Comparison of ENCODE assay signal across 33 cellular contexts in genomic region chr7:31326416-31326815, GRCh38. TPM values are rescaled to one million over a fixed set of nuclear protein-coding genes. Genes with fewer than 3 reads are reported as not detected.
"Had no signal": no experiment of that assay in that cellular context is flagged by ENCODE, and none has a peak within 500 bp of the region (broad histone marks: within the 10 kb centered on the region; RNA-seq: fewer than 3 reads in every experiment).

No MANE protein-coding gene starts in this region.

- H3K9me3 ChIP-seq: body of pancreas, esophagus muscularis mucosa, gastrocnemius medialis had no signal

- H3K27me3 Mint-ChIP-seq: activated B cell treated with CpG ODN at 0.5 μM for 24 hours; activated CD8-positive, alpha-beta T cell treated with anti-CD3 and anti-CD28 coated beads for 36 hours; activated naive CD8-positive, alpha-beta T cell; activated T-helper 17 cell treated with anti-CD3 and anti-CD28 coated beads, Interleukin-2, amount 50 U/mL, for 72 hours; dendritic cell treated with granulocyte-macrophage colony-stimulating factor and Interleukin-4, amounts not matched to agents 40 ng/mL and 50 ng/mL, for 4 days; T-helper 17 cell had no signal

- H3K4me1 Mint-ChIP-seq: activated B cell treated with CpG ODN at 0.5 μM for 24 hours; activated T-helper 17 cell treated with anti-CD3 and anti-CD28 coated beads, Interleukin-2, amount 50 U/mL, for 72 hours; T-helper 17 cell had no signal

- H3K36me3 ChIP-seq: esophagus muscularis mucosa, gastrocnemius medialis, heart left ventricle, WERI-Rb-1 had no signal

- H3K4me3 Mint-ChIP-seq: activated B cell treated with CpG ODN at 0.5 μM for 24 hours; activated CD8-positive, alpha-beta T cell treated with anti-CD3 and anti-CD28 coated beads for 36 hours; activated naive CD8-positive, alpha-beta T cell; activated T-cell treated with anti-CD3 and anti-CD28 coated beads, Interleukin-2, amount 50 U/mL, for 4 hours; activated T-helper 17 cell treated with anti-CD3 and anti-CD28 coated beads, Interleukin-2, amount 50 U/mL, for 72 hours; dendritic cell treated with granulocyte-macrophage colony-stimulating factor and Interleukin-4, amounts not matched to agents 40 ng/mL and 50 ng/mL, for 4 days; T-helper 17 cell; T-helper 2 cell treated with Interferon-gamma antibody and Interleukin-4, amounts not matched to agents 5 μg/mL and 100 μg/mL, for 36 hours had no signal

- H3K4me3 ChIP-seq: body of pancreas, coronary artery, dorsolateral prefrontal cortex, esophagus muscularis mucosa, gastrocnemius medialis, heart left ventricle had no signal

- H3K4me1 ChIP-seq: body of pancreas, esophagus muscularis mucosa, foreskin keratinocyte, gastrocnemius medialis, heart left ventricle had no signal

- H3K9me3 Mint-ChIP-seq: activated CD8-positive, alpha-beta T cell treated with anti-CD3 and anti-CD28 coated beads for 36 hours; dendritic cell treated with granulocyte-macrophage colony-stimulating factor and Interleukin-4, amounts not matched to agents 40 ng/mL and 50 ng/mL, for 4 days had no signal

- H3K27me3 ChIP-seq: body of pancreas, gastrocnemius medialis had no signal

- H3K27ac ChIP-seq: body of pancreas, coronary artery, dorsolateral prefrontal cortex, esophagus muscularis mucosa, foreskin keratinocyte, gastrocnemius medialis, heart left ventricle, WERI-Rb-1 had no signal

- H3K27ac Mint-ChIP-seq: activated B cell treated with CpG ODN at 0.5 μM for 24 hours; activated CD8-positive, alpha-beta T cell treated with anti-CD3 and anti-CD28 coated beads for 36 hours; activated naive CD8-positive, alpha-beta T cell; activated T-helper 17 cell treated with anti-CD3 and anti-CD28 coated beads, Interleukin-2, amount 50 U/mL, for 72 hours; dendritic cell treated with granulocyte-macrophage colony-stimulating factor and Interleukin-4, amounts not matched to agents 40 ng/mL and 50 ng/mL, for 4 days; T-helper 17 cell; T-helper 2 cell treated with Interferon-gamma antibody and Interleukin-4, amounts not matched to agents 5 μg/mL and 100 μg/mL, for 36 hours had no signal

- H3K36me3 Mint-ChIP-seq: activated naive CD8-positive, alpha-beta T cell had no signal

- DNase-seq: activated B cell treated with CpG ODN at 0.5 μM for 24 hours; activated CD4-positive, alpha-beta T cell treated with anti-CD3 and anti-CD28 coated beads for 48 hours; activated CD4-positive, alpha-beta T cell treated with anti-CD3 and anti-CD28 coated beads, Interleukin-2, amount 50 U/mL, for 1 hour; activated CD4-positive, alpha-beta T cell treated with anti-CD3 and anti-CD28 coated beads, Interleukin-2, amount 50 U/mL, for 48 hours; activated CD8-positive, alpha-beta memory T cell treated with anti-CD3 and anti-CD28 coated beads for 24 hours; activated CD8-positive, alpha-beta T cell treated with anti-CD3 and anti-CD28 coated beads for 36 hours; activated effector memory CD4-positive, alpha-beta T cell treated with Interleukin-2 at 50 U/mL for 16 hours; activated gamma-delta T cell treated with Interleukin-2 at 50 U/mL for 16 hours; activated naive CD4-positive, alpha-beta T cell treated with anti-CD3 and anti-CD28 coated beads, Interleukin-2, amount 50 U/mL, for 16 hours; activated naive CD4-positive, alpha-beta T cell treated with Interleukin-2 at 50 U/mL for 16 hours; activated T-cell treated with anti-CD3 and anti-CD28 coated beads, Interleukin-2, amount 50 U/mL, for 4 hours; amniotic stem cell; anterior cingulate cortex; body of pancreas; caudate nucleus; cerebellar nuclear complex; dorsolateral prefrontal cortex; effector memory CD4-positive, alpha-beta T cell; erythroblast; gastrocnemius medialis; glutamatergic neuron; heart left ventricle; T-helper 1 cell; T-helper 17 cell; WERI-Rb-1 had no signal

RNA-seq across cellular contexts. Expression of gene NEUROD6, which starts 14.1 kb away (rescaled TPM):
- total RNA-seq: activated B cell treated with CpG ODN at 0.5 μM for 24 hours; activated CD8-positive, alpha-beta T cell treated with anti-CD3 and anti-CD28 coated beads for 36 hours; activated T-cell treated with anti-CD3 and anti-CD28 coated beads, Interleukin-2, amount 50 U/mL, for 4 hours; activated T-helper 17 cell treated with anti-CD3 and anti-CD28 coated beads, Interleukin-2, amount 50 U/mL, for 72 hours; body of pancreas; esophagus muscularis mucosa; foreskin keratinocyte; gastrocnemius medialis; heart left ventricle; T-helper 17 cell had no signal
- polyA plus RNA-seq: adipose tissue, foreskin keratinocyte, heart left ventricle had no signal
